Comparison of ENCODE assay signal across 26 cellular contexts in genomic region chr5:169012471-169012870, GRCh38.
DNase-seq lines count a peak whose midpoint lies in the region; TF ChIP-seq lines count a peak whose summit lies in the region.
"Had no signal": no experiment of that assay in that cellular context is flagged by ENCODE, and none has a peak within 500 bp of the region (broad histone marks: within the 10 kb centered on the region; RNA-seq: fewer than 3 reads in every experiment).

No MANE protein-coding gene starts in this region.

- H3K27me3 Mint-ChIP-seq in nephron progenitor cell (ENCODE audit: low read depth, poor library complexity): peaks cover 6% of the 10 kb centered on the region
- peaks cover 5 to 11% of the 10 kb centered on the region in 2 donors for H3K27me3 Mint-ChIP-seq in CD8-positive, alpha-beta memory T cell

- H3K9me3 Mint-ChIP-seq in nephron progenitor cell: no peaks in the 10 kb centered on the region
- H3K9me3 Mint-ChIP-seq in CD8-positive, alpha-beta memory T cell: no peaks in the 10 kb centered on the region
- H3K9me3 Mint-ChIP-seq: CD4-positive, alpha-beta memory T cell; IgD-negative memory B cell had no signal

- H3K4me1 ChIP-seq in CD8-positive, alpha-beta memory T cell (ENCODE audit: insufficient read depth, low read length): no peaks in the 10 kb centered on the region
- H3K4me1 ChIP-seq: BLaER1 treated with 17β-estradiol and CSF1 and Interleukin-3, amounts not matched to agents 10 nM and 100 nM had no signal

- peak overlapping the region; percentile 47 for H3K27ac ChIP-seq in VCaP
- H3K27ac ChIP-seq in CD8-positive, alpha-beta memory T cell (ENCODE audit: low read depth, low read length): no peak overlapping the region
- H3K27ac ChIP-seq: BLaER1 treated with 17β-estradiol and CSF1 and Interleukin-3, amounts not matched to agents 10 nM and 100 nM; GM23248; KMS-11; PC-9; RWPE1 had no signal

- TF ChIP-seq CTCF in VCaP (conservative IDR thresholded peaks at IDR 0.05): no peak
- TF ChIP-seq CTCF in nephron progenitor cell (IDR thresholded peaks at IDR 0.05): no peak

- DNase-seq in DMS79 treated with DMSO at 0.1 percent for 48 hours (lab: John Stamatoyannopoulos, UW) (peak; percentile 23), nephron progenitor cell (no peak), T-helper 9 cell (no peak), COLO829 (ENCODE audit: low spot score) (no peak), NCI-H748 treated with DMSO at 0.1 percent for 48 hours (lab: John Stamatoyannopoulos, UW) (no peak)
- no peak for DNase-seq in CD8-positive, alpha-beta memory T cell
- DNase-seq: AML-193; Calu3; CD4-positive, alpha-beta memory T cell; GM23248; HCEC 1CT; NCI-H1092; NCI-H1417 treated with DMSO at 0.1 percent for 48 hours; NCI-H1694 treated with DMSO at 0.1 percent for 48 hours; NCI-H446; NCI-H524 treated with DMSO at 0.1 percent for 48 hours; NCI-H82; PC-9; SHP77; T-helper 1 cell had no signal

- POLR2A ChIA-PET in CD8-positive, alpha-beta memory T cell (lab: Charles Lee): no interaction called here

- no peak overlapping the region for H3K4me3 ChIP-seq in CD8-positive, alpha-beta memory T cell (ENCODE audit: low read length)
- H3K4me3 ChIP-seq: A549; BLaER1 treated with 17β-estradiol and CSF1 and Interleukin-3, amounts not matched to agents 10 nM and 100 nM; GM23248; PC-9 had no signal

- peaks cover 3% of the 10 kb centered on the region for H3K27me3 ChIP-seq in CD8-positive, alpha-beta memory T cell (ENCODE audit: insufficient read depth, low read length, poor library complexity, severe bottlenecking)
- H3K27me3 ChIP-seq: BLaER1 treated with 17β-estradiol and CSF1 and Interleukin-3, amounts not matched to agents 10 nM and 100 nM had no signal

- H3K27ac Mint-ChIP-seq in nephron progenitor cell: peak overlapping the region; percentile 97
- no peak overlapping the region for H3K27ac Mint-ChIP-seq in CD8-positive, alpha-beta memory T cell
- H3K27ac Mint-ChIP-seq: CD4-positive, alpha-beta memory T cell; IgD-negative memory B cell had no signal

- CTCF ChIA-PET in CD8-positive, alpha-beta memory T cell (lab: Charles Lee): no interaction called here

- H3K36me3 ChIP-seq in CD8-positive, alpha-beta memory T cell (ENCODE audit: insufficient read depth, low read length): no peaks in the 10 kb centered on the region
- H3K36me3 ChIP-seq: BLaER1 treated with 17β-estradiol and CSF1 and Interleukin-3, amounts not matched to agents 10 nM and 100 nM had no signal

- no peaks in the 10 kb centered on the region for H3K36me3 Mint-ChIP-seq in nephron progenitor cell (ENCODE audit: low read depth)
- H3K36me3 Mint-ChIP-seq in CD8-positive, alpha-beta memory T cell: no peaks in the 10 kb centered on the region
- H3K36me3 Mint-ChIP-seq: CD4-positive, alpha-beta memory T cell; IgD-negative memory B cell had no signal

- no peaks in the 10 kb centered on the region for H3K9me3 ChIP-seq in CD8-positive, alpha-beta memory T cell (ENCODE audit: low read length)
- H3K9me3 ChIP-seq: A549; BLaER1 treated with 17β-estradiol and CSF1 and Interleukin-3, amounts not matched to agents 10 nM and 100 nM had no signal

- H3K4me3 Mint-ChIP-seq in nephron progenitor cell: peak overlapping the region; percentile 7
- H3K4me3 Mint-ChIP-seq in CD8-positive, alpha-beta memory T cell: no peak overlapping the region
- H3K4me3 Mint-ChIP-seq: CD4-positive, alpha-beta memory T cell; IgD-negative memory B cell had no signal

- H3K4me1 Mint-ChIP-seq in nephron progenitor cell: peaks cover 87% of the 10 kb centered on the region
- H3K4me1 Mint-ChIP-seq in CD8-positive, alpha-beta memory T cell: no peaks in the 10 kb centered on the region
- H3K4me1 Mint-ChIP-seq: CD4-positive, alpha-beta memory T cell; IgD-negative memory B cell had no signal
